Comparison of ENCODE assay signal across 8 cellular contexts in genomic region chr1:226655251-226656163, GRCh38.
A peak's percentile ranks its signal among the peaks of the same experiment; 100 is the strongest.
DNase-seq lines count a peak whose midpoint lies in the region; ATAC-seq and TF ChIP-seq lines count a peak whose summit lies in the region.
"Had no signal": no experiment of that assay in that cellular context is flagged by ENCODE, and none has a peak within 500 bp of the region (broad histone marks: within the 10 kb centered on the region; RNA-seq: fewer than 3 reads in every experiment).

No MANE protein-coding gene starts in this region.

- H4K20me1 ChIP-seq in KMS-11 (ENCODE audit: insufficient read depth), result no peaks in the 10 kb centered on the region

- POLR2A ChIA-PET in naive thymus-derived CD4-positive, alpha-beta T cell (lab: Charles Lee), result interaction anchor here (0.5 to 17.1 kb wide), 9 partner anchors 7 to 283 kb away, joined by 3 to 276 read pairs (median 4); partner anchors contain the start of gene ITPKB

- H3K27me3 Mint-ChIP-seq in activated T-helper 2 cell treated with anti-CD3 and anti-CD28 coated beads, Interferon-gamma antibody, Interleukin-2, Interleukin-4, amounts not matched to agents 10 μg/mL and 5 μg/mL and 100 μg/mL, durations not matched to agents 14 hours and 24 hours and 36 hours (ENCODE audit: low read depth), result no peaks in the 10 kb centered on the region
- no peaks in the 10 kb centered on the region for H3K27me3 Mint-ChIP-seq in naive thymus-derived CD4-positive, alpha-beta T cell
- H3K27me3 Mint-ChIP-seq: dendritic cell treated with granulocyte-macrophage colony-stimulating factor and Interleukin-4, amounts not matched to agents 40 ng/mL and 50 ng/mL, for 4 days had no signal

- no peaks in the 10 kb centered on the region for H3K36me3 ChIP-seq in KMS-11 (ENCODE audit: insufficient read depth)
- peaks cover 0 to 4% (median under 1%) of the 10 kb centered on the region in 3 experiments for H3K36me3 ChIP-seq in naive thymus-derived CD4-positive, alpha-beta T cell (ENCODE audit: control insufficient read depth in 2 of 3, insufficient read depth in 3 of 3, low read length in 3 of 3)

- H3K27ac ChIP-seq in KMS-11, result peak overlapping the region; percentile 77
- H3K27ac ChIP-seq in naive thymus-derived CD4-positive, alpha-beta T cell (ENCODE audit: low read depth, low read length), result no peak overlapping the region

- no peaks in the 10 kb centered on the region for H3K9me3 ChIP-seq in naive thymus-derived CD4-positive, alpha-beta T cell (ENCODE audit: control insufficient read depth in 2 of 3, low read length in 3 of 3)

- peak overlapping the region; percentile 52; the same call in 1 of the 2 replicates for H3K9ac ChIP-seq in KMS-11

- H3K4me3 Mint-ChIP-seq in activated T-helper 2 cell treated with anti-CD3 and anti-CD28 coated beads, Interferon-gamma antibody, Interleukin-2, Interleukin-4, amounts not matched to agents 10 μg/mL and 5 μg/mL and 100 μg/mL, durations not matched to agents 14 hours and 24 hours and 36 hours (ENCODE audit: low read depth), result peak overlapping the region; percentile 39
- H3K4me3 Mint-ChIP-seq in naive thymus-derived CD4-positive, alpha-beta T cell, result peak overlapping the region in 9 of 10 donors; percentile 56 to 89 (median 88)
- H3K4me3 Mint-ChIP-seq: dendritic cell treated with granulocyte-macrophage colony-stimulating factor and Interleukin-4, amounts not matched to agents 40 ng/mL and 50 ng/mL, for 4 days had no signal

- H3K27ac Mint-ChIP-seq in activated T-helper 2 cell treated with anti-CD3 and anti-CD28 coated beads, Interferon-gamma antibody, Interleukin-2, Interleukin-4, amounts not matched to agents 10 μg/mL and 5 μg/mL and 100 μg/mL, durations not matched to agents 14 hours and 24 hours and 36 hours, result peak overlapping the region; percentile 84
- H3K27ac Mint-ChIP-seq in naive thymus-derived CD4-positive, alpha-beta T cell, result peak overlapping the region in 1 of 9 donors; percentile 95

- TF ChIP-seq CTCF in GM12864 (IDR thresholded peaks at IDR 0.05; ENCODE audit: low read depth, low read length, missing control alignments) (no peak), KMS-11 (conservative IDR thresholded peaks at IDR 0.05; ENCODE audit: low read depth, low read length) (no peak)

- H3K4me1 Mint-ChIP-seq in activated T-helper 2 cell treated with anti-CD3 and anti-CD28 coated beads, Interferon-gamma antibody, Interleukin-2, Interleukin-4, amounts not matched to agents 10 μg/mL and 5 μg/mL and 100 μg/mL, durations not matched to agents 14 hours and 24 hours and 36 hours (ENCODE audit: low read depth), result peaks cover 67% of the 10 kb centered on the region
- H3K4me1 Mint-ChIP-seq in naive thymus-derived CD4-positive, alpha-beta T cell, result peaks cover 0 to 77% (median 7%) of the 10 kb centered on the region in 7 donors

- intact Hi-C loops in activated T-helper 2 cell treated with anti-CD3 and anti-CD28 coated beads, Interferon-gamma antibody, Interleukin-2, Interleukin-4, amounts not matched to agents 10 μg/mL and 5 μg/mL and 100 μg/mL, durations not matched to agents 14 hours and 24 hours and 36 hours (cut with micrococcal nuclease), result loop anchor here (2.0 kb wide), 1 partner anchor 21 kb away; no protein-coding TSS in a partner anchor
- intact Hi-C loops in naive thymus-derived CD4-positive, alpha-beta T cell (cut with micrococcal nuclease), result loop anchor here in 1 of 2 donors (2.0 kb wide), 1 partner anchor 19 kb away; no protein-coding TSS in a partner anchor

- no peaks in the 10 kb centered on the region for H3K27me3 ChIP-seq in KMS-11 (ENCODE audit: insufficient read depth, low read depth)
- no peaks in the 10 kb centered on the region for H3K27me3 ChIP-seq in naive thymus-derived CD4-positive, alpha-beta T cell (ENCODE audit: control insufficient read depth in 2 of 2, insufficient read depth in 2 of 2, low read length in 2 of 2)

- no peaks in the 10 kb centered on the region for H3K9me3 Mint-ChIP-seq in activated T-helper 2 cell treated with anti-CD3 and anti-CD28 coated beads, Interferon-gamma antibody, Interleukin-2, Interleukin-4, amounts not matched to agents 10 μg/mL and 5 μg/mL and 100 μg/mL, durations not matched to agents 14 hours and 24 hours and 36 hours
- H3K9me3 Mint-ChIP-seq in naive thymus-derived CD4-positive, alpha-beta T cell, result no peaks in the 10 kb centered on the region
- H3K9me3 Mint-ChIP-seq: dendritic cell treated with granulocyte-macrophage colony-stimulating factor and Interleukin-4, amounts not matched to agents 40 ng/mL and 50 ng/mL, for 4 days had no signal

- peaks cover 64% of the 10 kb centered on the region for H3K4me1 ChIP-seq in KMS-11 (ENCODE audit: low read depth, poor library complexity, severe bottlenecking)
- H3K4me1 ChIP-seq in naive thymus-derived CD4-positive, alpha-beta T cell (ENCODE audit: control insufficient read depth in 2 of 2, insufficient read depth in 2 of 2, low read length in 2 of 2), result peaks cover 5 to 12% of the 10 kb centered on the region in 2 donors

- H3K79me2 ChIP-seq in KMS-11 (ENCODE audit: insufficient read depth, low read depth), result peaks cover 42% of the 10 kb centered on the region

- H2AFZ ChIP-seq in KMS-11 (ENCODE audit: low read depth), result no peak overlapping the region

- CTCF ChIA-PET in naive thymus-derived CD4-positive, alpha-beta T cell (lab: Charles Lee), result interaction anchor here (1.1 to 1.2 kb wide), 2 partner anchors 52 to 84 kb away, joined by 3 read pairs; no protein-coding TSS in a partner anchor

- no peak overlapping the region; the same call in 1 of the 2 replicates for H3K4me2 ChIP-seq in KMS-11

- DNase-seq in GM12864 (ENCODE audit: low read depth), result no peak
- no peak for DNase-seq in activated T-helper 2 cell treated with anti-CD3 and anti-CD28 coated beads, Interferon-gamma antibody, Interleukin-2, Interleukin-4, amounts not matched to agents 10 μg/mL and 5 μg/mL and 100 μg/mL, durations not matched to agents 14 hours and 24 hours and 36 hours (ENCODE audit: low spot score)
- no peak for DNase-seq in naive thymus-derived CD4-positive, alpha-beta T cell
- no peak for DNase-seq in islet precursor cell
- no peak for DNase-seq in DMS 273 treated with DMSO at 0.1 percent for 48 hours (lab: John Stamatoyannopoulos, UW)

- peak; percentile 23 for ATAC-seq in naive thymus-derived CD4-positive, alpha-beta T cell
- ATAC-seq in HG02678 (IDR thresholded peaks at IDR 0.05; ENCODE audit: unreplicated experiment), result no peak

- H3K4me3 ChIP-seq in GM12864 (ENCODE audit: low read depth, low read length) (peak overlapping the region; percentile 26), KMS-11 (IDR thresholded peaks at IDR 0.05; ENCODE audit: insufficient read depth, low read depth, low read length) (no peak overlapping the region)
- H3K4me3 ChIP-seq in naive thymus-derived CD4-positive, alpha-beta T cell (ENCODE audit: low read length), result peak overlapping the region; percentile 10

- H3K36me3 Mint-ChIP-seq in activated T-helper 2 cell treated with anti-CD3 and anti-CD28 coated beads, Interferon-gamma antibody, Interleukin-2, Interleukin-4, amounts not matched to agents 10 μg/mL and 5 μg/mL and 100 μg/mL, durations not matched to agents 14 hours and 24 hours and 36 hours (ENCODE audit: low read depth), result peaks cover 11% of the 10 kb centered on the region
- H3K36me3 Mint-ChIP-seq in naive thymus-derived CD4-positive, alpha-beta T cell, result peaks cover 0 to 8% (median 0%) of the 10 kb centered on the region in 5 donors
